ENCODE assay signal across 9 cellular contexts in the genomic region with DNA sequence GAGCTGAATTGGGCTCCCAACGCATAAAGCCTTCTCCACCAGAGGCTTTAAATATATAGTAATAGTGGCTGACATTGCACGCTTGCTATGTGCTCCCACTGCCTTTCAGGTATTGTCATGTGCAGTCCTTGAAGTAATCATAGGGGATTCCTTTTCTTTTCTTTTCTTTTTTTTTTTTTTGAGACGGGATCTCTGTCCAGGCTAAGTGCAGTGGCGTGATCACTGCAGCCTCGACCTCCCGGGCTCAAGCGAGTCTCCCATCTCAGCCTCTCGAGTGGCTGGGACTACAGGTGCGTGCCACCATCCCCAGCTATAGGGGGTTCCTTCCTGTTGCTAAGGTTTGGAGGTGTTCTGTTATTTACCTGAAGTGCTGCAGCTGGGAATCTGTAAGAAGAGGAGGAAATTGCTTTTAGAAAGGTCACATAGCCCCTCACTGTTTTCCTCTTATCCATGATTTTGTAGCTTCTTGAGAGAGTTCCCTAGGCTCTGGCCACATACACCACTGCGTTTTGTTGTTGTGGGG. TPM values are rescaled to one million over a fixed set of nuclear protein-coding genes. Genes with fewer than 3 reads are reported as not detected.
DNase-seq lines count a peak whose midpoint lies in the region; ATAC-seq and TF ChIP-seq lines count a peak whose summit lies in the region.
"Had no signal": no experiment of that assay in that cellular context is flagged by ENCODE, and none has a peak within 500 bp of the region (broad histone marks: within the 10 kb centered on the region; RNA-seq: fewer than 3 reads in every experiment).

No MANE protein-coding gene starts in this region.

- H3K27me3 ChIP-seq in MG63, result no peaks in the 10 kb centered on the region
- no peaks in the 10 kb centered on the region for H3K27me3 ChIP-seq in ectodermal cell (ENCODE audit: control insufficient read depth, insufficient read depth, low read length, poor library complexity, severe bottlenecking)

- H3K27me3 Mint-ChIP-seq in natural killer cell treated with Interleukin-12 subunit alpha and Interleukin-12 subunit beta and Interleukin-15 and Interleukin-18, amount 100 ng/mL, for 72 hours, result no peaks in the 10 kb centered on the region

- peak overlapping the region; percentile 99 for H3K27ac ChIP-seq in ectodermal cell (ENCODE audit: insufficient read depth, low read depth, low read length, poor library complexity, severe bottlenecking)

- H3K9me3 ChIP-seq in MG63 (no peaks in the 10 kb centered on the region), ectodermal cell (ENCODE audit: control insufficient read depth, low read length) (no peaks in the 10 kb centered on the region)

- H3K9me3 Mint-ChIP-seq in natural killer cell treated with Interleukin-12 subunit alpha and Interleukin-12 subunit beta and Interleukin-15 and Interleukin-18, amount 100 ng/mL, for 72 hours, result no peaks in the 10 kb centered on the region

- TF ChIP-seq CTCF in AG10803 (conservative IDR thresholded peaks at IDR 0.05; ENCODE audit: low read length), result no peak

- in situ Hi-C loops in KBM-7 (cut with MboI; ENCODE audit: low pct_unique_long_range_greater_than_20kb, low sequenced_read_pairs), result no loop called here

- DNase-seq in AG10803 (ENCODE audit: low read depth) (no peak), MG63 (no peak), KBM-7 (no peak), NCI-H748 (lab: John Stamatoyannopoulos, UW; ENCODE audit: unreplicated experiment) (no peak)
- no peak for DNase-seq in natural killer cell treated with Interleukin-12 subunit alpha and Interleukin-12 subunit beta and Interleukin-15 and Interleukin-18, amount 100 ng/mL, for 72 hours (ENCODE audit: low spot score)
- DNase-seq: NCI-H524 treated with DMSO at 0.1 percent for 48 hours had no signal

- H3K36me3 ChIP-seq in MG63 (peaks cover 56% of the 10 kb centered on the region), ectodermal cell (ENCODE audit: control insufficient read depth, insufficient read depth, low read length) (peaks cover 33% of the 10 kb centered on the region)

- peaks cover 19% of the 10 kb centered on the region for H3K36me3 Mint-ChIP-seq in natural killer cell treated with Interleukin-12 subunit alpha and Interleukin-12 subunit beta and Interleukin-15 and Interleukin-18, amount 100 ng/mL, for 72 hours

- ATAC-seq in natural killer cell treated with Interleukin-12 subunit alpha and Interleukin-12 subunit beta and Interleukin-15 and Interleukin-18, amount 100 ng/mL, for 72 hours, result no peak
- ATAC-seq in GM19023 (IDR thresholded peaks at IDR 0.05; ENCODE audit: unreplicated experiment) (no peak), HG03175 (IDR thresholded peaks at IDR 0.05; ENCODE audit: unreplicated experiment) (no peak)

- H3K27ac Mint-ChIP-seq in natural killer cell treated with Interleukin-12 subunit alpha and Interleukin-12 subunit beta and Interleukin-15 and Interleukin-18, amount 100 ng/mL, for 72 hours, result peak overlapping the region; percentile 95 to 96

- peak overlapping the region; percentile 77 for H3K4me3 ChIP-seq in AG10803 (ENCODE audit: low read length)
- peak overlapping the region; percentile 88 for H3K4me3 ChIP-seq in MG63
- peak overlapping the region; percentile 96 for H3K4me3 ChIP-seq in ectodermal cell (ENCODE audit: insufficient read depth, low read depth, low read length)

- peaks cover 4% of the 10 kb centered on the region for H3K4me1 ChIP-seq in ectodermal cell (ENCODE audit: control insufficient read depth, insufficient read depth, low read length)

- peak overlapping the region; percentile 88 for H3K4me3 Mint-ChIP-seq in natural killer cell treated with Interleukin-12 subunit alpha and Interleukin-12 subunit beta and Interleukin-15 and Interleukin-18, amount 100 ng/mL, for 72 hours

- 15 to 16% methylated on average over 10 of the region's 10 CpGs for WGBS in ectodermal cell, 2 experiments

- peaks cover 23 to 25% of the 10 kb centered on the region in 2 donors for H3K4me1 Mint-ChIP-seq in natural killer cell treated with Interleukin-12 subunit alpha and Interleukin-12 subunit beta and Interleukin-15 and Interleukin-18, amount 100 ng/mL, for 72 hours (ENCODE audit: low read depth in 2 of 2)

RNA-seq across cellular contexts. Expression of a gene that starts 0.8 kb away (rescaled TPM):
- 2,193 and 2,673 TPM in 2 replicates for total RNA-seq in MG63 (2014; rRNA removed; shearing (Covaris generic); ENCODE audit: low replicate concordance)
- polyA plus RNA-seq in ectodermal cell (2013, experiment 1 of 4), result 1,519 TPM
- polyA plus RNA-seq in ectodermal cell (2013, experiment 2 of 4), result 1,565 TPM
- 2,084 TPM for polyA plus RNA-seq in ectodermal cell (2013, experiment 3 of 4)
- 2,168 TPM for polyA plus RNA-seq in ectodermal cell (2013, experiment 4 of 4)
- total RNA-seq in natural killer cell treated with Interleukin-12 subunit alpha and Interleukin-12 subunit beta and Interleukin-15 and Interleukin-18, amount 100 ng/mL, for 72 hours, result 100 to 1,000 TPM; 619 to 763 TPM

RNA-seq across cellular contexts. Expression of a gene that starts 7.5 kb away (rescaled TPM):
- 10.7 and 26.8 TPM in 2 replicates for total RNA-seq in MG63 (2014; rRNA removed; shearing (Covaris generic); ENCODE audit: low replicate concordance)
- polyA plus RNA-seq in ectodermal cell (2013, experiment 1 of 4), result 3.3 TPM
- polyA plus RNA-seq in ectodermal cell (2013, experiment 2 of 4), result 2.6 TPM
- polyA plus RNA-seq in ectodermal cell (2013, experiment 3 of 4), result 1.4 TPM
- polyA plus RNA-seq in ectodermal cell (2013, experiment 4 of 4), result 2.5 TPM
- total RNA-seq in natural killer cell treated with Interleukin-12 subunit alpha and Interleukin-12 subunit beta and Interleukin-15 and Interleukin-18, amount 100 ng/mL, for 72 hours, result 10 to 100 TPM; 65.0 to 82.7 TPM

RNA-seq across cellular contexts. Expression of a gene that starts 18.7 kb away (rescaled TPM):
- total RNA-seq in MG63 (2014; rRNA removed; shearing (Covaris generic); ENCODE audit: low replicate concordance), result 3.8 and 5.1 TPM in 2 replicates
- 12.8 TPM for polyA plus RNA-seq in ectodermal cell (2013, experiment 1 of 4)
- 14.0 TPM for polyA plus RNA-seq in ectodermal cell (2013, experiment 2 of 4)
- polyA plus RNA-seq in ectodermal cell (2013, experiment 3 of 4), result 10.6 TPM
- polyA plus RNA-seq in ectodermal cell (2013, experiment 4 of 4), result 11.3 TPM
- 10 to 100 TPM; 17.9 to 19.0 TPM for total RNA-seq in natural killer cell treated with Interleukin-12 subunit alpha and Interleukin-12 subunit beta and Interleukin-15 and Interleukin-18, amount 100 ng/mL, for 72 hours

RNA-seq across cellular contexts. Expression of a gene that starts 19.2 kb away (rescaled TPM):
- not detected in 2 replicates for total RNA-seq in MG63 (2014; rRNA removed; shearing (Covaris generic); ENCODE audit: low replicate concordance)
- polyA plus RNA-seq in ectodermal cell (2013, experiment 1 of 4), result 5.0 TPM
- 7.3 TPM for polyA plus RNA-seq in ectodermal cell (2013, experiment 2 of 4)
- polyA plus RNA-seq in ectodermal cell (2013, experiment 3 of 4), result 3.1 TPM
- 4.2 TPM for polyA plus RNA-seq in ectodermal cell (2013, experiment 4 of 4)
- total RNA-seq in natural killer cell treated with Interleukin-12 subunit alpha and Interleukin-12 subunit beta and Interleukin-15 and Interleukin-18, amount 100 ng/mL, for 72 hours, result 1 to 10 TPM in 1 of 2 donors, under 1 TPM in 1; 0.55 to 1.3 TPM

RNA-seq across cellular contexts. Expression of a gene that starts 23.1 kb away (rescaled TPM):
- total RNA-seq in MG63 (2014; rRNA removed; shearing (Covaris generic); ENCODE audit: low replicate concordance), result 181 and 263 TPM in 2 replicates
- polyA plus RNA-seq in ectodermal cell (2013, experiment 1 of 4), result 172 TPM
- polyA plus RNA-seq in ectodermal cell (2013, experiment 2 of 4), result 167 TPM
- polyA plus RNA-seq in ectodermal cell (2013, experiment 3 of 4), result 123 TPM
- 142 TPM for polyA plus RNA-seq in ectodermal cell (2013, experiment 4 of 4)
- 10 to 100 TPM in 1 of 2 donors, 1 to 10 TPM in 1; 9.0 to 19.0 TPM for total RNA-seq in natural killer cell treated with Interleukin-12 subunit alpha and Interleukin-12 subunit beta and Interleukin-15 and Interleukin-18, amount 100 ng/mL, for 72 hours
